23 cellular contexts compared by ENCODE assay signal in the genomic region with DNA sequence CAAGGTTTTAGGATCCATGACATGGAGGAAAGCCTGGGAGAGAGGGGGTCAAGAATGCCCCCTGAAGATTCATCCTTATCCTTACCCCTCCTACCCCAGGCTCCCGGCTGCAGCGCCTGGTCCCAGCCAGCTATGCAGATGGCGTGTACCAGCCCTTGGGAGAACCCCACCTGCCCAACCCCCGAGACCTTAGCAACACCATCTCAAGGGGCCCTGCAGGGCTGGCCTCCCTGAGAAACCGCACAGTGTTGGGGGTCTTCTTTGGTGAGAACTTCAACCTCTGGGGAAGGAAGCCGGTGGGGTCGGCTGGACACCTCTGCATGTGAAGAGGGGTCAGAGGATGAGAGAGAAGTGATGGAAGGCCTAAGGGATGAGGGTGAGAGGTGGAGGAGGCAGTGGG. TPM values are rescaled to one million over a fixed set of nuclear protein-coding genes. Genes with fewer than 3 reads are reported as not detected.
DNase-seq lines count a peak whose midpoint lies in the region; ATAC-seq and TF ChIP-seq lines count a peak whose summit lies in the region.
"Had no signal": no experiment of that assay in that cellular context is flagged by ENCODE, and none has a peak within 500 bp of the region (broad histone marks: within the 10 kb centered on the region; RNA-seq: fewer than 3 reads in every experiment).

No MANE protein-coding gene starts in this region.

- H3K79me2 ChIP-seq in osteoblast (ENCODE audit: insufficient read depth, low read length) = no peaks in the 10 kb centered on the region

- no peaks in the 10 kb centered on the region for H3K9me3 ChIP-seq in osteoblast (ENCODE audit: low read depth, low read length)
- H3K9me3 ChIP-seq: SJSA1 had no signal

- H3K4me2 ChIP-seq in osteoblast (ENCODE audit: insufficient read depth, low read length) = no peak overlapping the region

- no peak overlapping the region for H3K4me3 ChIP-seq in osteoblast (ENCODE audit: insufficient read depth, low read length)
- H3K4me3 ChIP-seq: SJSA1 had no signal

- ATAC-seq in activated T-cell treated with anti-CD3 and anti-CD28 coated beads, Interleukin-2, amount 50 U/mL, for 4 hours = no peak
- no peak for ATAC-seq in central memory CD8-positive, alpha-beta T cell (replicated peaks; ENCODE audit: extremely low read depth, poor library complexity, severe bottlenecking)
- ATAC-seq in HG02759 (IDR thresholded peaks at IDR 0.05; ENCODE audit: unreplicated experiment) (no peak), GM19463 (IDR thresholded peaks at IDR 0.05; ENCODE audit: unreplicated experiment) (no peak)
- ATAC-seq: Right ventricle myocardium inferior had no signal

- DNase-seq in activated T-cell treated with anti-CD3 and anti-CD28 coated beads, Interleukin-2, amount 50 U/mL, for 4 hours = no peak
- no peak for DNase-seq in activated T-cell treated with anti-CD3 and anti-CD28 coated beads, Interleukin-2, amount 50 U/mL, for 48 hours
- DNase-seq in central memory CD8-positive, alpha-beta T cell (ENCODE audit: low spot score in 2 of 2) = no peak
- DNase-seq in osteoblast (ENCODE audit: insufficient read length, low spot score, missing footprints) = peak; percentile 45
- no peak for DNase-seq in mucosa of gallbladder (ENCODE audit: low spot score)
- DNase-seq: 8988T, AML-193, DMS53, GDM1, KBM-7, MM.1S, NCI-H1048, NCI-H1417 treated with DMSO at 0.1 percent for 48 hours, NCI-H187, OCI-M1 had no signal

- H3K27ac ChIP-seq in osteoblast (ENCODE audit: low read depth, low read length) = no peak overlapping the region
- H3K27ac ChIP-seq: C4-2B, HL-60, SJSA1 had no signal

- H3K36me3 ChIP-seq in osteoblast (ENCODE audit: insufficient read depth, low read length) = no peaks in the 10 kb centered on the region
- H3K36me3 ChIP-seq: SJSA1 had no signal

- H3K4me1 Mint-ChIP-seq in activated T-cell treated with anti-CD3 and anti-CD28 coated beads, Interleukin-2, amount 50 U/mL, for 4 hours (ENCODE audit: low read depth) = peaks cover 15% of the 10 kb centered on the region
- peaks cover 17% of the 10 kb centered on the region for H3K4me1 Mint-ChIP-seq in central memory CD8-positive, alpha-beta T cell

- H2AFZ ChIP-seq in osteoblast (ENCODE audit: low read length) = no peak overlapping the region

- H3K36me3 Mint-ChIP-seq in activated T-cell treated with anti-CD3 and anti-CD28 coated beads, Interleukin-2, amount 50 U/mL, for 4 hours (ENCODE audit: insufficient read depth) = no peaks in the 10 kb centered on the region
- H3K36me3 Mint-ChIP-seq in central memory CD8-positive, alpha-beta T cell (ENCODE audit: insufficient read depth) = peaks cover 2% of the 10 kb centered on the region

- TF ChIP-seq CTCF in osteoblast (IDR thresholded peaks at IDR 0.05; ENCODE audit: extremely low read depth, low read depth, low read length) = no peak

- peak overlapping the region; percentile 71 for H3K4me3 Mint-ChIP-seq in activated T-cell treated with anti-CD3 and anti-CD28 coated beads, Interleukin-2, amount 50 U/mL, for 4 hours
- peak overlapping the region; percentile 19 for H3K4me3 Mint-ChIP-seq in central memory CD8-positive, alpha-beta T cell

- H3K27me3 Mint-ChIP-seq in activated T-cell treated with anti-CD3 and anti-CD28 coated beads, Interleukin-2, amount 50 U/mL, for 4 hours (ENCODE audit: low read depth) = peaks cover 50% of the 10 kb centered on the region
- peaks cover 62% of the 10 kb centered on the region for H3K27me3 Mint-ChIP-seq in central memory CD8-positive, alpha-beta T cell

- no peaks in the 10 kb centered on the region for H3K9me3 Mint-ChIP-seq in activated T-cell treated with anti-CD3 and anti-CD28 coated beads, Interleukin-2, amount 50 U/mL, for 4 hours
- no peaks in the 10 kb centered on the region for H3K9me3 Mint-ChIP-seq in central memory CD8-positive, alpha-beta T cell

- no peak overlapping the region for H3K27ac Mint-ChIP-seq in central memory CD8-positive, alpha-beta T cell (ENCODE audit: low read depth)

- H3K27me3 ChIP-seq in osteoblast (ENCODE audit: insufficient read depth, low read length) = peaks cover 82% of the 10 kb centered on the region

- H4K20me1 ChIP-seq in osteoblast (ENCODE audit: insufficient read depth, low read length) = no peaks in the 10 kb centered on the region

- H3K4me1 ChIP-seq in osteoblast (ENCODE audit: insufficient read depth, low read length) = no peaks in the 10 kb centered on the region
- H3K4me1 ChIP-seq: SJSA1 had no signal

RNA-seq across cellular contexts. Expression of a gene that starts 4.3 kb away (rescaled TPM):
- under 1 TPM; 0.13 to 0.42 (median 0.22) TPM for total RNA-seq in activated T-cell treated with anti-CD3 and anti-CD28 coated beads, Interleukin-2, amount 50 U/mL, for 4 hours
- total RNA-seq in osteoblast = under 0.01 and 0.29 TPM in 2 replicates
- 23.4 TPM for total RNA-seq in mucosa of gallbladder
- total RNA-seq: H4, SJSA1 had no signal

RNA-seq across cellular contexts. Expression of a gene that starts 4.4 kb away (rescaled TPM):
- under 1 TPM; 0.08 to 0.58 (median 0.24) TPM for total RNA-seq in activated T-cell treated with anti-CD3 and anti-CD28 coated beads, Interleukin-2, amount 50 U/mL, for 4 hours
- total RNA-seq in osteoblast (0.29 and 0.36 TPM in 2 replicates), mucosa of gallbladder (10.6 TPM)
- total RNA-seq: H4, SJSA1 had no signal

RNA-seq across cellular contexts. Expression of a gene that starts 19.9 kb away (rescaled TPM):
- total RNA-seq in activated T-cell treated with anti-CD3 and anti-CD28 coated beads, Interleukin-2, amount 50 U/mL, for 4 hours = not detected
- total RNA-seq in osteoblast (not detected in 2 replicates), mucosa of gallbladder (87.1 TPM)
- total RNA-seq: H4, HT-29, Right ventricle myocardium inferior, SJSA1 had no signal

RNA-seq across cellular contexts. Expression of a gene that starts 20.1 kb away (rescaled TPM):
- total RNA-seq in activated T-cell treated with anti-CD3 and anti-CD28 coated beads, Interleukin-2, amount 50 U/mL, for 4 hours = under 1 TPM; 0.05 to 0.11 (median 0.10) TPM
- total RNA-seq in osteoblast (under 0.01 TPM in 1 of 2 replicates, not detected in the other), mucosa of gallbladder (366 TPM)
- total RNA-seq: SJSA1 had no signal

RNA-seq across cellular contexts. Expression of a gene that starts 53.7 kb away (rescaled TPM):
- 10 to 100 TPM; 17.5 to 30.5 (median 19.2) TPM for total RNA-seq in activated T-cell treated with anti-CD3 and anti-CD28 coated beads, Interleukin-2, amount 50 U/mL, for 4 hours
- total RNA-seq in osteoblast (3.3 and 4.1 TPM in 2 replicates), mucosa of gallbladder (10.4 TPM)

Comparison
In these comparisons a context has a peak if more than half of its experiments do, and no peak if none do; other contexts are left out.
1. RNA of a gene that starts 4.3 kb away (total RNA-seq): 23.4 TPM in mucosa of gallbladder (single experiment); 0.13 to 0.42 TPM in activated T-cell treated with anti-CD3 and anti-CD28 coated beads, Interleukin-2, amount 50 U/mL, for 4 hours and under 0.01 to 0.29 TPM in osteoblast; every median in the first group is over 10 times any median in the second.
2. RNA of a gene that starts 19.9 kb away (total RNA-seq): 87.1 TPM in mucosa of gallbladder (single experiment); not detected in activated T-cell treated with anti-CD3 and anti-CD28 coated beads, Interleukin-2, amount 50 U/mL, for 4 hours and not detected in osteoblast; every median in the first group is over 10 times any median in the second.